ENCODE assay signal across 32 cellular contexts in the genomic region with DNA sequence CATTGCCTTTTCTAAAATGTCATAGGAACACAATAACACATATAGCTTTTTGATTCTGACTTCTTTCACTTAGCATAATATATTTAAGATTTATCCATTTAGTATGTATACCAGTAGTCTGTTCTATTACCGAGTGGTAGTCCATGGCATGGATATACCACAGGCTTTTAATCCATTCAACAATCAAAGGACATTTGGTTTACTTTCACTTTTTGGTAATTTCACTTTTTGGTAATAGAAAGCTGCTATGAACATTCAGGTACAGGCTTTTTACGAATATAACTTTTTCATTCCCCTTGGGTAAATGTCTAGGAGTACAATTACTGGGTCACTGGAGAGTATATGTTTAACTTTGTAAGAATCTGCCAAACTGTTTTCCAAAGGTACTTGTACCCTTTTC.
"Had no signal": no experiment of that assay in that cellular context is flagged by ENCODE, and none has a peak within 500 bp of the region (broad histone marks: within the 10 kb centered on the region; RNA-seq: fewer than 3 reads in every experiment).

No MANE protein-coding gene starts in this region.

- H3K27me3 ChIP-seq: MG63 had no signal

- H3K9me3 ChIP-seq: MG63 had no signal

- H3K4me3 ChIP-seq: MG63 had no signal

- H3K27ac ChIP-seq: KMS-11 had no signal

- H3K9ac ChIP-seq: KMS-11 had no signal

- DNase-seq: Karpas-422, MG63, MM.1S, NCI-H1048, NCI-H1092, NCI-H1092 treated with DMSO at 0.1 percent for 48 hours, NCI-H1105, NCI-H1105 treated with DMSO at 0.1 percent for 48 hours, NCI-H1417, NCI-H1417 treated with DMSO at 0.1 percent for 48 hours, NCI-H1436, NCI-H1436 treated with DMSO at 0.1 percent for 48 hours, NCI-H146, NCI-H1694, NCI-H1694 treated with DMSO at 0.1 percent for 48 hours, NCI-H187, NCI-H187 treated with DMSO at 0.1 percent for 48 hours, NCI-H1930, NCI-H2029, NCI-H2029 treated with DMSO at 0.1 percent for 48 hours, NCI-H2081, NCI-H2081 treated with DMSO at 0.1 percent for 48 hours, NCI-H2107, NCI-H2171, NCI-H2171 treated with DMSO at 0.1 percent for 48 hours, NCI-H2227 treated with DMSO at 0.1 percent for 48 hours, NCI-H226, NCI-H345, NCI-H446, NCI-H446 treated with DMSO at 0.1 percent for 48 hours, NCI-H510A had no signal

- H3K36me3 ChIP-seq: MG63 had no signal

- H3K4me2 ChIP-seq: KMS-11 had no signal
